13 cellular contexts compared by ENCODE assay signal in genomic region chr17:31467502-31468256, GRCh38.
DNase-seq lines count a peak whose midpoint lies in the region; ATAC-seq, FAIRE-seq and TF ChIP-seq lines count a peak whose summit lies in the region.
"Had no signal": no experiment of that assay in that cellular context is flagged by ENCODE, and none has a peak within 500 bp of the region (broad histone marks: within the 10 kb centered on the region; RNA-seq: fewer than 3 reads in every experiment).

No MANE protein-coding gene starts in this region.

- intact Hi-C loops in Right ventricle myocardium inferior (cut with DNase I): no loop called here
- intact Hi-C loops in cardiac septum (cut with DNase I): no loop called here
- intact Hi-C loops in upper lobe of right lung (cut with DNase I): no loop called here
- intact Hi-C loops in psoas muscle (cut with DNase I): no loop called here

- H3K9me3 ChIP-seq in upper lobe of right lung (no peaks in the 10 kb centered on the region), psoas muscle (no peaks in the 10 kb centered on the region)

- no peaks in the 10 kb centered on the region for H3K27me3 ChIP-seq in mesendoderm (ENCODE audit: insufficient read depth, low read length, poor library complexity)
- no peaks in the 10 kb centered on the region for H3K27me3 ChIP-seq in upper lobe of right lung
- H3K27me3 ChIP-seq in psoas muscle (ENCODE audit: insufficient read depth in 3 of 3, low read length in 2 of 3): no peaks in the 10 kb centered on the region

- DNase-seq in Right ventricle myocardium inferior (ENCODE audit: missing footprints): no peak
- no peak for DNase-seq in cardiac septum (ENCODE audit: low spot score)
- peak; percentile 36 to 42 for DNase-seq in frontal cortex (ENCODE audit: low spot score in 2 of 2)
- DNase-seq in mesendoderm: no peak
- DNase-seq in upper lobe of right lung: no peak
- DNase-seq in psoas muscle: no peak
- DNase-seq in NCI-H1048 (lab: John Stamatoyannopoulos, UW): no peak
- DNase-seq in HuH-7.5 (ENCODE audit: low spot score): no peak
- DNase-seq: islet precursor cell; NCI-H2081; stimulated activated CD4-positive, alpha-beta T cell treated with anti-CD3 and anti-CD28 coated beads, Interleukin-2, amount 100 ng/mL, for 24 hours had no signal

- H3K27ac ChIP-seq in mesendoderm (ENCODE audit: low read depth, low read length) (no peak overlapping the region), upper lobe of right lung (no peak overlapping the region), psoas muscle (no peak overlapping the region)

- no peak for FAIRE-seq in frontal cortex (lab: Jason Lieb, UNC)
- FAIRE-seq: GM19239 had no signal

- no peaks in the 10 kb centered on the region for H3K79me2 ChIP-seq in mesendoderm (ENCODE audit: control insufficient read depth, insufficient read depth, low read length)

- H2AK5ac ChIP-seq in mesendoderm (ENCODE audit: low read length): no peak overlapping the region

- H3K18ac ChIP-seq in mesendoderm (ENCODE audit: low read length): no peak overlapping the region

- no peak overlapping the region for H2BK5ac ChIP-seq in mesendoderm (ENCODE audit: low read length)

- TF ChIP-seq CTCF in upper lobe of right lung (IDR thresholded peaks at IDR 0.05) (no peak), psoas muscle (IDR thresholded peaks at IDR 0.05) (no peak)

- no peak overlapping the region for H3K23ac ChIP-seq in mesendoderm (ENCODE audit: low read length)

- ATAC-seq in Right ventricle myocardium inferior (peak; percentile 92), upper lobe of right lung (peak; percentile 36), psoas muscle (no peak)
- ATAC-seq: stimulated activated memory B cell treated with anti-CD40 and anti-IgM and Interleukin-4, amounts not matched to agents 10 μg/mL and 1 μg/mL and 100 μg/mL, for 72 hours had no signal

- H3K4me1 ChIP-seq in mesendoderm (ENCODE audit: control insufficient read depth, low read depth, low read length) (peaks cover 5% of the 10 kb centered on the region), upper lobe of right lung (no peaks in the 10 kb centered on the region), psoas muscle (no peaks in the 10 kb centered on the region)

- H2BK15ac ChIP-seq in mesendoderm (replicated peaks; ENCODE audit: low read depth): no peak overlapping the region

- H4K5ac ChIP-seq in mesendoderm (ENCODE audit: low read length): no peak overlapping the region

- no peak overlapping the region for H3K4me2 ChIP-seq in mesendoderm (ENCODE audit: low read length)

- H3K56ac ChIP-seq in mesendoderm (ENCODE audit: low read length): peak overlapping the region; percentile 25

- H2BK120ac ChIP-seq in mesendoderm (ENCODE audit: low read depth, low read length): no peak overlapping the region

- no peak overlapping the region for H4K8ac ChIP-seq in mesendoderm (ENCODE audit: low read depth, low read length)

- H3K79me1 ChIP-seq in mesendoderm (ENCODE audit: low read length): no peaks in the 10 kb centered on the region

- no peak overlapping the region for H3K4ac ChIP-seq in mesendoderm (ENCODE audit: low read depth, low read length)

- no CpG with 5 or more reads among the region's 11 CpGs for WGBS in mesendoderm (ENCODE audit: extremely low coverage, insufficient coverage, low lambda C conversion rate)
- 67 to 69% (median 68%) methylated on average over 11 of the region's 11 CpGs for WGBS in psoas muscle, 3 donors

- no peak overlapping the region for H3K4me3 ChIP-seq in mesendoderm (ENCODE audit: low read length)
- no peak overlapping the region for H3K4me3 ChIP-seq in upper lobe of right lung
- H3K4me3 ChIP-seq in psoas muscle: no peak overlapping the region

- H3K9ac ChIP-seq in mesendoderm (ENCODE audit: low read length): no peak overlapping the region

- no peaks in the 10 kb centered on the region for H3K36me3 ChIP-seq in mesendoderm (ENCODE audit: control insufficient read depth, insufficient read depth, low read length)
- H3K36me3 ChIP-seq in upper lobe of right lung: no peaks in the 10 kb centered on the region
- H3K36me3 ChIP-seq in psoas muscle (ENCODE audit: insufficient read depth in 1 of 2, low read depth in 1 of 2): no peaks in the 10 kb centered on the region

Comparison
In these comparisons a context has a peak if more than half of its experiments do, and no peak if none do; other contexts are left out.
1. ATAC-seq: peak in Right ventricle myocardium inferior (single experiment) and upper lobe of right lung (single experiment); none in psoas muscle (0 of 4).
2. DNase-seq: peak in frontal cortex (2 of 2); none in Right ventricle myocardium inferior (single experiment), cardiac septum (single experiment), mesendoderm (single experiment), upper lobe of right lung (single experiment), psoas muscle (0 of 2), NCI-H1048 (single experiment) and HuH-7.5 (single experiment).